ENCODE assay signal across 8 cellular contexts in genomic region chr13:106570354-106570822, GRCh38. TPM values are rescaled to one million over a fixed set of nuclear protein-coding genes. Genes with fewer than 3 reads are reported as not detected.
A peak's percentile ranks its signal among the peaks of the same experiment; 100 is the strongest.
DNase-seq lines count a peak whose midpoint lies in the region; ATAC-seq, FAIRE-seq and TF ChIP-seq lines count a peak whose summit lies in the region.

No MANE protein-coding gene starts in this region.

- no peak overlapping the region for H3K9ac ChIP-seq in keratinocyte (ENCODE audit: control insufficient read depth, extremely low read depth, insufficient read depth, low read length)

- peaks cover 30% of the 10 kb centered on the region for H3K4me1 ChIP-seq in keratinocyte (ENCODE audit: control insufficient read depth, extremely low read depth, insufficient read depth, low read length)

- peaks cover 27% of the 10 kb centered on the region for H3K79me2 ChIP-seq in keratinocyte (ENCODE audit: control insufficient read depth, insufficient read depth, low read length)

- peak overlapping the region; percentile 69 for H3K27ac ChIP-seq in keratinocyte (ENCODE audit: control insufficient read depth, insufficient read depth, low read length)

- no peaks in the 10 kb centered on the region for H3K36me3 ChIP-seq in keratinocyte (ENCODE audit: control insufficient read depth in 2 of 2, extremely low read depth in 1 of 2, insufficient read depth in 2 of 2, low read length in 2 of 2)

- peak overlapping the region; percentile 30 for H2AFZ ChIP-seq in keratinocyte (ENCODE audit: control insufficient read depth, low read length)

- dilution Hi-C loops in keratinocyte (cut with MboI; ENCODE audit: extremely low pct_ligation_motif_present, low sequenced_read_pairs) = no loop called here

- H3K9me3 ChIP-seq in keratinocyte (ENCODE audit: control insufficient read depth, low read depth, low read length) = no peaks in the 10 kb centered on the region

- no peak overlapping the region for H3K27ac Mint-ChIP-seq in T-helper 2 cell treated with Interferon-gamma antibody and Interleukin-4, amounts not matched to agents 5 μg/mL and 100 μg/mL, for 36 hours

- peak overlapping the region; percentile 75 for H3K4me2 ChIP-seq in keratinocyte (ENCODE audit: control insufficient read depth, extremely low read depth, insufficient read depth, low read depth, low read length)

- peaks cover 14% of the 10 kb centered on the region for H3K4me1 Mint-ChIP-seq in T-helper 2 cell treated with Interferon-gamma antibody and Interleukin-4, amounts not matched to agents 5 μg/mL and 100 μg/mL, for 36 hours (ENCODE audit: low read depth)

- peaks cover 4% of the 10 kb centered on the region for H3K9me1 ChIP-seq in keratinocyte (ENCODE audit: control insufficient read depth, extremely low read depth, insufficient read depth, low read length)

- H3K27me3 ChIP-seq in keratinocyte (ENCODE audit: control insufficient read depth, extremely low read depth, insufficient read depth, low read length) = no peaks in the 10 kb centered on the region

- FAIRE-seq in keratinocyte (lab: Jason Lieb, UNC) = no peak

- ATAC-seq in HG03039 (IDR thresholded peaks at IDR 0.05; ENCODE audit: unreplicated experiment) = peak; percentile 20

- peaks cover 12% of the 10 kb centered on the region for H4K20me1 ChIP-seq in keratinocyte (ENCODE audit: control insufficient read depth, extremely low read depth, insufficient read depth, low read length)

- TF ChIP-seq CTCF in keratinocyte (optimal IDR thresholded peaks at IDR 0.05 in 1 of 3, IDR thresholded peaks at IDR 0.05 in 1 of 3, conservative IDR thresholded peaks at IDR 0.05 in 1 of 3; ENCODE audit: extremely low read depth in 1 of 3, insufficient read depth in 2 of 3, low read length in 3 of 3) = no peak

- H3K36me3 Mint-ChIP-seq in T-helper 2 cell treated with Interferon-gamma antibody and Interleukin-4, amounts not matched to agents 5 μg/mL and 100 μg/mL, for 36 hours (ENCODE audit: low read depth) = peaks cover 12% of the 10 kb centered on the region

- no peaks in the 10 kb centered on the region for H3K27me3 Mint-ChIP-seq in T-helper 2 cell treated with Interferon-gamma antibody and Interleukin-4, amounts not matched to agents 5 μg/mL and 100 μg/mL, for 36 hours (ENCODE audit: low read depth)

- H3K4me3 Mint-ChIP-seq in T-helper 2 cell treated with Interferon-gamma antibody and Interleukin-4, amounts not matched to agents 5 μg/mL and 100 μg/mL, for 36 hours = peak overlapping the region; percentile 26

- no peak overlapping the region for H3K4me3 ChIP-seq in keratinocyte (ENCODE audit: control insufficient read depth in 2 of 3, extremely low read depth in 1 of 3, insufficient read depth in 2 of 3, low read depth in 1 of 3, low read length in 3 of 3)

- H3K9me3 Mint-ChIP-seq in T-helper 2 cell treated with Interferon-gamma antibody and Interleukin-4, amounts not matched to agents 5 μg/mL and 100 μg/mL, for 36 hours = no peaks in the 10 kb centered on the region

- DNase-seq in AG08396 (ENCODE audit: low spot score) (peak; percentile 22), astrocyte of the hippocampus (ENCODE audit: low read depth, low spot score) (peak; percentile 34), keratinocyte (ENCODE audit: low read depth, low spot score) (peak; percentile 62), SIG-M5 (lab: John Stamatoyannopoulos, UW) (no peak), DMS114 treated with DMSO at 0.1 percent for 48 hours (lab: John Stamatoyannopoulos, UW; ENCODE audit: unreplicated experiment) (no peak)
- peak; percentile 15 for DNase-seq in T-helper 2 cell treated with Interferon-gamma antibody and Interleukin-4, amounts not matched to agents 5 μg/mL and 100 μg/mL, for 36 hours (ENCODE audit: low spot score)
- peak; percentile 38 for DNase-seq in stimulated activated CD8-positive, alpha-beta memory T cell treated with anti-CD3 and anti-CD28 coated beads, Interleukin-12 subunit alpha, Interleukin-12 subunit beta, amount 100 ng/mL, for 1 hour (ENCODE audit: low read depth)

RNA-seq across cellular contexts. Expression of gene ARGLU1, which starts 2.5 kb away (rescaled TPM):
- polyA plus RNA-seq in keratinocyte = 33.0 to 96.8 TPM (median 75.8 TPM) in 3 replicates
- polyA plus RNA-seq in keratinocyte (2011; ENCODE audit: low read depth) = 302 TPM
- 14.5 and 18.8 TPM in 2 replicates for polyA plus RNA-seq in keratinocyte (2011; cell fraction: cytosol; rRNA removed)
- polyA plus RNA-seq in keratinocyte (2011; cell fraction: nucleus; rRNA removed) = 213 and 302 TPM in 2 replicates
- polyA plus RNA-seq in keratinocyte (2012; ENCODE audit: low replicate concordance) = 38.4 and 51.4 TPM in 2 replicates
- polyA minus RNA-seq in keratinocyte = 1.2 to 14.4 TPM (median 6.1 TPM) in 3 replicates
- 10.4 TPM for polyA minus RNA-seq in keratinocyte (2011; cell fraction: cytosol; rRNA and poly(A)+ RNA removed)
- polyA minus RNA-seq in keratinocyte (2011; cell fraction: nucleus; rRNA and poly(A)+ RNA removed) = 30.1 and 37.9 TPM in 2 replicates

RNA-seq across cellular contexts. Expression of gene EFNB2, which starts 34.9 kb away (rescaled TPM):
- polyA plus RNA-seq in keratinocyte = 29.4 to 68.0 TPM (median 38.9 TPM) in 3 replicates
- 15.9 TPM for polyA plus RNA-seq in keratinocyte (2011; ENCODE audit: low read depth)
- 29.4 and 32.8 TPM in 2 replicates for polyA plus RNA-seq in keratinocyte (2011; cell fraction: cytosol; rRNA removed)
- polyA plus RNA-seq in keratinocyte (2011; cell fraction: nucleus; rRNA removed) = 74.1 and 79.8 TPM in 2 replicates
- polyA plus RNA-seq in keratinocyte (2012; ENCODE audit: low replicate concordance) = 23.1 and 66.7 TPM in 2 replicates
- polyA minus RNA-seq in keratinocyte = 49.3 to 103 TPM (median 57.1 TPM) in 3 replicates
- 43.4 TPM for polyA minus RNA-seq in keratinocyte (2011; cell fraction: cytosol; rRNA and poly(A)+ RNA removed)
- polyA minus RNA-seq in keratinocyte (2011; cell fraction: nucleus; rRNA and poly(A)+ RNA removed) = 64.7 and 91.4 TPM in 2 replicates

Comparison
In these comparisons a context has a peak if more than half of its experiments do, and no peak if none do; other contexts are left out.
1. DNase-seq: peak in AG08396 (single experiment), T-helper 2 cell treated with Interferon-gamma antibody and Interleukin-4, amounts not matched to agents 5 μg/mL and 100 μg/mL, for 36 hours (single experiment), astrocyte of the hippocampus (single experiment), keratinocyte (single experiment) and stimulated activated CD8-positive, alpha-beta memory T cell treated with anti-CD3 and anti-CD28 coated beads, Interleukin-12 subunit alpha, Interleukin-12 subunit beta, amount 100 ng/mL, for 1 hour (single experiment); none in SIG-M5 (single experiment) and DMS114 treated with DMSO at 0.1 percent for 48 hours (single experiment).